ENCODE assay signal across 8 cellular contexts in the genomic region with DNA sequence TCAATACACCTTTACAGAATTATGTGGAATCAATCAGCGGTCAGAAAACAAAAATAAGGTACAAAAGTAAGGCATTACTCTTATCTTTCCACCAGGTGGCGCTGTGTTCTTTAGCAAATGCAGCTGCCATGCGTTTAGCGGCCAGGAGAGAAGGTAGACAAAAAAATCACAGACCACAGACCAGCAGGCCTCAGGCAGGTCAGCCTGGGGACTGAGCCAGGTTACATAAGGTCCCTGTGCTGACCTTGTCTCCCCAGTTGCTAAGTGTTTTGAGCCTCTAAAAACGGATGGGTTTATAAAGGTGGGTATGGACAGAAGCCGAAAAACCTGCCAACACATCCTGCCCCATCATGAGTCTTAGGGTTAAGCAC. TPM values are rescaled to one million over a fixed set of nuclear protein-coding genes. Genes with fewer than 3 reads are reported as not detected.
DNase-seq lines count a peak whose midpoint lies in the region; ATAC-seq and TF ChIP-seq lines count a peak whose summit lies in the region.

No MANE protein-coding gene starts in this region.

- H3K27me3 ChIP-seq in dorsolateral prefrontal cortex (peaks cover 0 to 4% (median 0%) of the 10 kb centered on the region in 45 donors), lower lobe of right lung (ENCODE audit: low read depth) (no peaks in the 10 kb centered on the region)

- peaks cover 50% of the 10 kb centered on the region for H3K4me1 ChIP-seq in lower lobe of right lung

- H3K27ac ChIP-seq in dorsolateral prefrontal cortex (peak overlapping the region in 16 of 59 donors; percentile 1 to 63 (median 34)), lower lobe of right lung (peak overlapping the region; percentile 82)

- H3K4me3 ChIP-seq in dorsolateral prefrontal cortex (peak overlapping the region in 33 of 59 donors; percentile 2 to 76 (median 55)), lower lobe of right lung (peak overlapping the region; percentile 68)

- peak; percentile 29 for ATAC-seq in HG03342 (IDR thresholded peaks at IDR 0.05; ENCODE audit: unreplicated experiment)
- ATAC-seq in lower lobe of right lung, result peak; percentile 26 to 40
- ATAC-seq in HG02763 (IDR thresholded peaks at IDR 0.05; ENCODE audit: unreplicated experiment), result no peak

- intact Hi-C loops in dorsolateral prefrontal cortex (cut with DNase I), result loop anchor here (1.0 to 10.0 kb wide), 5 partner anchors 61 to 517 kb away; partner anchors contain the start of gene GLUL (in 1 of the 2)
- intact Hi-C loops in lower lobe of right lung (cut with DNase I), result loop anchor here (5.0 kb wide), 1 partner anchor 181 kb away; no protein-coding TSS in a partner anchor

- TF ChIP-seq CTCF in dorsolateral prefrontal cortex (IDR thresholded peaks at IDR 0.05 in 54 of 56, conservative IDR thresholded peaks at IDR 0.05 in 2 of 56; ENCODE audit: low read depth in 1 of 56, partially characterized antibody in 56 of 56) (peak; percentile 89 to 100 (median 96)), lower lobe of right lung (IDR thresholded peaks at IDR 0.05) (peak; percentile 80)

- H3K9me3 ChIP-seq in lower lobe of right lung, result no peaks in the 10 kb centered on the region

- DNase-seq in COLO668 (lab: John Stamatoyannopoulos, UW; ENCODE audit: unreplicated experiment) (peak; percentile 77), NCI-H69 (lab: John Stamatoyannopoulos, UW) (peak; percentile 92), dorsolateral prefrontal cortex (peak in 4 of 10 donors; percentile 32 to 82 (median 47)), lower lobe of right lung (peak; percentile 71)
- DNase-seq in activated CD4-positive, alpha-beta T cell treated with anti-CD3 and anti-CD28 coated beads for 48 hours, result peak; percentile 73
- peak; percentile 30 to 46 for DNase-seq in stimulated activated CD8-positive, alpha-beta memory T cell treated with anti-CD3 and anti-CD28 coated beads, Interleukin-15, amount 100 ng/mL, for 48 hours (ENCODE audit: low read depth in 2 of 2)

- H3K36me3 ChIP-seq in lower lobe of right lung, result peaks cover 31% of the 10 kb centered on the region

RNA-seq across cellular contexts. Expression of gene RGS16, which starts 2.8 kb away (rescaled TPM):
- total RNA-seq in dorsolateral prefrontal cortex, result 10 to 100 TPM in 14 of 120 experiments, 1 to 10 TPM in 106; 1.0 to 20.8 (median 3.8) TPM
- 14.6 TPM for total RNA-seq in lower lobe of right lung

RNA-seq across cellular contexts. Expression of gene RNASEL, which starts 12.3 kb away (rescaled TPM):
- total RNA-seq in dorsolateral prefrontal cortex (10 to 100 TPM in 1 of 120 experiments, 1 to 10 TPM in 119; 3.9 to 10.1 (median 7.3) TPM), lower lobe of right lung (16.5 TPM)
